Comparison of ENCODE assay signal across 8 cellular contexts in the genomic region with DNA sequence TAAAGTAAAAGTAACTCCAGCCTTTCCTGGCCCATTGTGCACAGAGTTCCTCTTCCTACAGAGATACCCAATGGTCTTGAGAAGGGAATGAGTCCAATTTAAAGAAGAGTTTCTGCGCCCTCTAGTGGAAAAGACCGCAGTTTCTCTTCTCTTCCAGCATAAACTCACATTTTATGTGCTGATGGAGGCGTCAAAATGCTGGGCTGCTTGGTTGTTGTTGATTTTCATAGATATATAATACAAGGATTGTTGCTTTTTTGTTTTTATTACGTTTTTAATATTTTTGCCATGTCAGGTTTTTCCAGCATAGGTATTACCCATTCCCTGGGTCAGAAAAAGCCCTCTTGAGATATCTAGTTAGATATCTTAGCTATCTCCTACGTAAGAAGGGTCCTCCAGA.
A peak's percentile ranks its signal among the peaks of the same experiment; 100 is the strongest.
DNase-seq lines count a peak whose midpoint lies in the region.

No MANE protein-coding gene starts in this region.

- DNase-seq in NCI-H2081 (lab: John Stamatoyannopoulos, UW) (peak; percentile 53 to 58), NCI-H2081 treated with DMSO at 0.1 percent for 48 hours (lab: John Stamatoyannopoulos, UW) (no peak), LoVo (ENCODE audit: low spot score) (peak; percentile 36), UCSD-AML1 (lab: John Stamatoyannopoulos, UW; ENCODE audit: unreplicated experiment) (peak; percentile 13), kidney tubule cell (ENCODE audit: low spot score) (peak; percentile 38), medulla oblongata (ENCODE audit: extremely low spot score) (no peak), middle frontal gyrus (ENCODE audit: extremely low spot score, low spot score) (no peak), kidney glomerular epithelial cell (lab: John Stamatoyannopoulos, UW) (no peak)

Comparison
In these comparisons a context has a peak if more than half of its experiments do, and no peak if none do; other contexts are left out.
1. DNase-seq: peak in NCI-H2081 (2 of 2), LoVo (single experiment), UCSD-AML1 (single experiment) and kidney tubule cell (single experiment); none in NCI-H2081 treated with DMSO at 0.1 percent for 48 hours (single experiment), medulla oblongata (single experiment), middle frontal gyrus (single experiment) and kidney glomerular epithelial cell (single experiment).